In the genomic region with DNA sequence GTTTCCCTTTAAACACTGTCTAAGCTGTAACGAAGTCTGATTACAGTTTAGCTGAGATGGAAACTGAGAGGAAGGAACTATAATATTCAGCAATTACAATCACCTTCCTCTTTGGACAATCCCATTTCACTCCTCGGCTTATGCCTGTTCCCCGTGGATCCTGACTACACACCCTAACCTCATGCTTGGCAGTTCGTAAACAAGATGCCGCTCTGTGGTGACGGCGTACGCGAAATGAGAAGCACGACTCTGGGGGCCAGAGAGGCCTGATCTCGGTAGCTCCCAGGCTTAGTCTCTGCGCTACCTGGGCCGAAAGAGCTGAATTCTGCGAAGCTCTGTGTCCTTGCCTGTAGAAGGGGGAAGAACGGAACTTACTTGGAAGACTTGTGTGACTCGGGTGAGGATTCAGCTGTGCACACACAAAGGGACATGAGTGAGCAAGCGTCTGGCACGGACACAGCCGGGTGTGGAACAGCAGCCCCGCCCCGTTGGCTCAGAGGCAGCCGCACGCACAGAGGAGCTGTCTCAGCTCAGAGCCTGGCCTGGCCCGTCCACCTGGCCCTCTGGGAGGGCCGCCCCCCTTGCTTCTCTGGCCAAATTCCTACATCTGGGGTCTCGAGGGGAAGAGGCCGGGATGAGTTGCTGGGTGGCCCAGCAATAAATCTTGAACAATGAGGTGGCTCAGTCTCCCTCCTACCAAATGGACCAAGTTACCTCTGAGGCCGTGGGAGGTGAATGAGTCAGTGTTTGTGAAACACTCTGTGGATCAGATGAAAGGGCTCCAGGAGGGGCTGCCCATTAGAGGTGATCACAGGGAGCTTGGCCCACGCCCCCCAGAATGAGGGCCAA, we compare ENCODE assay signal across 8 cellular contexts.
A peak's percentile ranks its signal among the peaks of the same experiment; 100 is the strongest.
DNase-seq lines count a peak whose midpoint lies in the region.
"Had no signal": no experiment of that assay in that cellular context is flagged by ENCODE, and none has a peak within 500 bp of the region (broad histone marks: within the 10 kb centered on the region; RNA-seq: fewer than 3 reads in every experiment).

No MANE protein-coding gene starts in this region.

- H3K9ac ChIP-seq in HUES6 (ENCODE audit: low read length) (no peak overlapping the region), iPS-18a (ENCODE audit: low read length) (no peak overlapping the region)

- H3K4me1 ChIP-seq in HUES6 (ENCODE audit: control insufficient read depth, insufficient read depth, low read length) (peaks cover 19% of the 10 kb centered on the region), iPS-18a (ENCODE audit: control insufficient read depth, low read depth, low read length) (peaks cover 15% of the 10 kb centered on the region)

- POLR2A ChIA-PET in activated CD4-positive, alpha-beta memory T cell treated with anti-CD3 and anti-CD28 coated beads, Interleukin-2, amount 10 ng/mL, durations not matched to agents 7 days and 5 days (lab: Charles Lee) = no interaction called here

- H3K27me3 ChIP-seq in HUES6 (ENCODE audit: control insufficient read depth, insufficient read depth, low read length) (peaks cover 5% of the 10 kb centered on the region; the same call in 1 of the 2 replicates), iPS-18a (ENCODE audit: control insufficient read depth, insufficient read depth, low read length) (no peaks in the 10 kb centered on the region)

- CTCF ChIA-PET in activated naive CD4-positive, alpha-beta T cell treated with anti-CD3 and anti-CD28 coated beads for 36 hours (lab: Charles Lee) = interaction anchor here (0.9 kb wide), 1 partner anchor 102 kb away, joined by 3 read pairs; no protein-coding TSS in a partner anchor
- CTCF ChIA-PET in activated CD4-positive, alpha-beta memory T cell treated with anti-CD3 and anti-CD28 coated beads, Interleukin-2, amount 10 ng/mL, durations not matched to agents 7 days and 5 days (lab: Charles Lee) = no interaction called here

- 0 out of 2 replicates have a peak overlapping the region, but pooled peaks have one; percentile 2 for H3K27ac ChIP-seq in HUES6 (ENCODE audit: low read depth, low read length)
- no peak overlapping the region for H3K27ac ChIP-seq in iPS-18a (ENCODE audit: low read length)

- H3K27me3 Mint-ChIP-seq in activated naive CD4-positive, alpha-beta T cell treated with anti-CD3 and anti-CD28 coated beads for 36 hours (ENCODE audit: low read depth) = no peaks in the 10 kb centered on the region
- H3K27me3 Mint-ChIP-seq in activated CD4-positive, alpha-beta memory T cell treated with anti-CD3 and anti-CD28 coated beads, Interleukin-2, amount 10 ng/mL, durations not matched to agents 7 days and 5 days = no peaks in the 10 kb centered on the region

- peak overlapping the region; percentile 32 for H3K4me3 Mint-ChIP-seq in activated naive CD4-positive, alpha-beta T cell treated with anti-CD3 and anti-CD28 coated beads for 36 hours
- no peak overlapping the region for H3K4me3 Mint-ChIP-seq in activated CD4-positive, alpha-beta memory T cell treated with anti-CD3 and anti-CD28 coated beads, Interleukin-2, amount 10 ng/mL, durations not matched to agents 7 days and 5 days

- no peaks in the 10 kb centered on the region for H3K9me3 ChIP-seq in HUES6 (ENCODE audit: control insufficient read depth, insufficient read depth, low read depth, low read length)
- H3K9me3 ChIP-seq in iPS-18a (ENCODE audit: control insufficient read depth, low read depth, low read length) = no peaks in the 10 kb centered on the region

- H3K27ac Mint-ChIP-seq in activated naive CD4-positive, alpha-beta T cell treated with anti-CD3 and anti-CD28 coated beads for 36 hours = no peak overlapping the region
- H3K27ac Mint-ChIP-seq in activated CD4-positive, alpha-beta memory T cell treated with anti-CD3 and anti-CD28 coated beads, Interleukin-2, amount 10 ng/mL, durations not matched to agents 7 days and 5 days = no peak overlapping the region

- H3K36me3 Mint-ChIP-seq in activated naive CD4-positive, alpha-beta T cell treated with anti-CD3 and anti-CD28 coated beads for 36 hours (ENCODE audit: low read depth) = no peaks in the 10 kb centered on the region
- H3K36me3 Mint-ChIP-seq in activated CD4-positive, alpha-beta memory T cell treated with anti-CD3 and anti-CD28 coated beads, Interleukin-2, amount 10 ng/mL, durations not matched to agents 7 days and 5 days (ENCODE audit: low read depth) = no peaks in the 10 kb centered on the region

- intact Hi-C loops in activated naive CD4-positive, alpha-beta T cell treated with anti-CD3 and anti-CD28 coated beads for 36 hours (cut with micrococcal nuclease) = no loop called here

- H3K4me1 Mint-ChIP-seq in activated naive CD4-positive, alpha-beta T cell treated with anti-CD3 and anti-CD28 coated beads for 36 hours (ENCODE audit: low read depth) = peaks cover 7% of the 10 kb centered on the region
- H3K4me1 Mint-ChIP-seq in activated CD4-positive, alpha-beta memory T cell treated with anti-CD3 and anti-CD28 coated beads, Interleukin-2, amount 10 ng/mL, durations not matched to agents 7 days and 5 days = no peaks in the 10 kb centered on the region

- no peak for DNase-seq in activated naive CD4-positive, alpha-beta T cell treated with anti-CD3 and anti-CD28 coated beads for 36 hours
- DNase-seq in stimulated activated CD4-positive, alpha-beta T cell treated with anti-CD3 and anti-CD28 coated beads, Interleukin-4, amount 100 ng/mL, for 24 hours = peak; percentile 39
- DNase-seq in GM19238 (ENCODE audit: insufficient read length, low spot score) = no peak
- DNase-seq in activated CD4-positive, alpha-beta memory T cell treated with anti-CD3 and anti-CD28 coated beads, Interleukin-2, amount 10 ng/mL, durations not matched to agents 7 days and 5 days = no peak
- DNase-seq in NAMALWA (ENCODE audit: low spot score) = no peak
- DNase-seq: NCI-H1694 had no signal

- H3K36me3 ChIP-seq in HUES6 (ENCODE audit: control insufficient read depth, insufficient read depth, low read length) (no peaks in the 10 kb centered on the region), iPS-18a (ENCODE audit: control insufficient read depth, low read depth, low read length) (no peaks in the 10 kb centered on the region)

- no peaks in the 10 kb centered on the region for H3K9me3 Mint-ChIP-seq in activated naive CD4-positive, alpha-beta T cell treated with anti-CD3 and anti-CD28 coated beads for 36 hours
- no peaks in the 10 kb centered on the region for H3K9me3 Mint-ChIP-seq in activated CD4-positive, alpha-beta memory T cell treated with anti-CD3 and anti-CD28 coated beads, Interleukin-2, amount 10 ng/mL, durations not matched to agents 7 days and 5 days

- H3K4me3 ChIP-seq in HUES6 (ENCODE audit: low read depth, low read length) (peak overlapping the region; percentile 8; the same call in 1 of the 2 replicates), iPS-18a (ENCODE audit: low read length) (peak overlapping the region; percentile 8)
